1 cellular context compared by ENCODE assay signal in genomic region chr5:81749562-81750307, GRCh38.
TF ChIP-seq lines count a peak whose summit lies in the region.

No MANE protein-coding gene starts in this region.

TF ChIP-seq in GM12878, 131 proteins besides CTCF, POLR2A, EP300 and RAD21 (continued from another document):
- TF ChIP-seq PML (IDR thresholded peaks at IDR 0.05; ENCODE audit: low read length) (no peak; the same call in 1 of the 2 replicates), ZNF384 (IDR thresholded peaks at IDR 0.05; ENCODE audit: borderline replicate concordance, low read depth, low read length) (peak; percentile 80), E4F1 (IDR thresholded peaks at IDR 0.05; ENCODE audit: borderline replicate concordance, partially characterized antibody) (no peak), ZNF687 (IDR thresholded peaks at IDR 0.05) (no peak)
